13 cellular contexts compared by ENCODE assay signal in genomic region chr20:11379257-11380011, GRCh38.
DNase-seq lines count a peak whose midpoint lies in the region; ATAC-seq and TF ChIP-seq lines count a peak whose summit lies in the region.
"Had no signal": no experiment of that assay in that cellular context is flagged by ENCODE, and none has a peak within 500 bp of the region (broad histone marks: within the 10 kb centered on the region; RNA-seq: fewer than 3 reads in every experiment).

No MANE protein-coding gene starts in this region.

- peak; percentile 88 for DNase-seq in GM23338 (ENCODE audit: low spot score)
- peak; percentile 63 for DNase-seq in NCI-H146 treated with DMSO at 0.1 percent for 48 hours (lab: John Stamatoyannopoulos, UW; ENCODE audit: unreplicated experiment)
- DNase-seq in brain microvascular endothelial cell: peak; percentile 25
- DNase-seq in neural progenitor cell (ENCODE audit: low spot score): peak; percentile 87
- DNase-seq in GM20000 (ENCODE audit: low spot score): no peak
- no peak for DNase-seq in activated T-cell treated with anti-CD3 and anti-CD28 coated beads, Interleukin-2, amount 50 U/mL, for 24 hours
- no peak for DNase-seq in midbrain (lab: John Stamatoyannopoulos, UW)
- DNase-seq: activated B cell treated with CpG ODN at 0.5 μM for 24 hours; CD8-positive, alpha-beta memory T cell; colonic mucosa; gastrocnemius medialis; stimulated activated naive B cell treated with anti-CD40 and anti-IgM and Interleukin-4, amounts not matched to agents 10 μg/mL and 1 μg/mL and 100 μg/mL, for 72 hours had no signal

- H3K27ac Mint-ChIP-seq in GM23338: peak overlapping the region; percentile 60; the same call in 1 of the 2 replicates
- no peak overlapping the region for H3K27ac Mint-ChIP-seq in neural progenitor cell
- H3K27ac Mint-ChIP-seq in activated T-cell treated with anti-CD3 and anti-CD28 coated beads, Interleukin-2, amount 50 U/mL, for 24 hours: no peak overlapping the region
- H3K27ac Mint-ChIP-seq: activated B cell treated with CpG ODN at 0.5 μM for 24 hours; CD8-positive, alpha-beta memory T cell; stimulated activated naive B cell treated with anti-CD40 and anti-IgM and Interleukin-4, amounts not matched to agents 10 μg/mL and 1 μg/mL and 100 μg/mL, for 72 hours had no signal

- H3K4me1 Mint-ChIP-seq in GM23338 (peaks cover 24% of the 10 kb centered on the region), neural progenitor cell (peaks cover 14% of the 10 kb centered on the region)
- no peaks in the 10 kb centered on the region for H3K4me1 Mint-ChIP-seq in activated T-cell treated with anti-CD3 and anti-CD28 coated beads, Interleukin-2, amount 50 U/mL, for 24 hours (ENCODE audit: low read depth)
- H3K4me1 Mint-ChIP-seq: activated B cell treated with CpG ODN at 0.5 μM for 24 hours; CD8-positive, alpha-beta memory T cell; stimulated activated naive B cell treated with anti-CD40 and anti-IgM and Interleukin-4, amounts not matched to agents 10 μg/mL and 1 μg/mL and 100 μg/mL, for 72 hours had no signal

- H3K27me3 ChIP-seq in GM23338 (ENCODE audit: insufficient read depth): no peaks in the 10 kb centered on the region
- H3K27me3 ChIP-seq in brain microvascular endothelial cell (replicated peaks): no peaks in the 10 kb centered on the region
- H3K27me3 ChIP-seq in neural progenitor cell: no peaks in the 10 kb centered on the region
- H3K27me3 ChIP-seq: colonic mucosa, gastrocnemius medialis had no signal

- TF ChIP-seq CTCF in GM23338 (conservative IDR thresholded peaks at IDR 0.05; ENCODE audit: low read depth in 2 of 2): 0 out of 4 replicates have a peak, but pooled peaks of 1 of the 2 experiments have one; percentile 13
- no peak for TF ChIP-seq CTCF in brain microvascular endothelial cell (IDR thresholded peaks at IDR 0.05; ENCODE audit: low read depth, low read length, missing control alignments)
- peak; percentile 4 for TF ChIP-seq CTCF in neural progenitor cell (IDR thresholded peaks at IDR 0.05)
- TF ChIP-seq CTCF in GM20000 (IDR thresholded peaks at IDR 0.05; ENCODE audit: extremely low read depth, missing control alignments): no peak

- no peaks in the 10 kb centered on the region for H3K79me2 ChIP-seq in GM23338 (replicated peaks; ENCODE audit: insufficient read depth)
- H3K79me2 ChIP-seq in neural progenitor cell (ENCODE audit: low read depth): no peaks in the 10 kb centered on the region

- H3K4me1 ChIP-seq in GM23338 (ENCODE audit: insufficient read depth) (peaks cover 22% of the 10 kb centered on the region), neural progenitor cell (peaks cover 28% of the 10 kb centered on the region)
- H3K4me1 ChIP-seq: colonic mucosa, gastrocnemius medialis had no signal

- H3K9me2 ChIP-seq in GM23338 (ENCODE audit: insufficient read depth): peaks cover 17% of the 10 kb centered on the region

- ATAC-seq in GM23338 (peak; percentile 95), HG03025 (IDR thresholded peaks at IDR 0.05; ENCODE audit: low FRiP score, unreplicated experiment) (no peak)
- ATAC-seq: gastrocnemius medialis; stimulated activated naive B cell treated with anti-CD40 and anti-IgM and Interleukin-4, amounts not matched to agents 10 μg/mL and 1 μg/mL and 100 μg/mL, for 72 hours had no signal

- H2AFZ ChIP-seq in GM23338 (peak overlapping the region; percentile 78), neural progenitor cell (replicated peaks) (peak overlapping the region; percentile 83)

- H3K9ac ChIP-seq in neural progenitor cell: no peak overlapping the region

- peaks cover 20% of the 10 kb centered on the region; the same call in 2 of the 3 replicates for H3K9me3 Mint-ChIP-seq in GM23338
- H3K9me3 Mint-ChIP-seq in neural progenitor cell: peaks cover 23% of the 10 kb centered on the region
- H3K9me3 Mint-ChIP-seq in activated T-cell treated with anti-CD3 and anti-CD28 coated beads, Interleukin-2, amount 50 U/mL, for 24 hours: peaks cover 2% of the 10 kb centered on the region

- in situ Hi-C loops in brain microvascular endothelial cell (cut with HindIII; ENCODE audit: low pct_ligation_motif_present, low sequenced_read_pairs): no loop called here

- no peaks in the 10 kb centered on the region for H3F3A ChIP-seq in GM23338 (replicated peaks; ENCODE audit: low read depth)
- peaks cover 5% of the 10 kb centered on the region for H3F3A ChIP-seq in neural progenitor cell (ENCODE audit: low read depth)

- peak overlapping the region; percentile 9; the same call in 1 of the 3 replicates for H3K4me3 Mint-ChIP-seq in GM23338
- H3K4me3 Mint-ChIP-seq in neural progenitor cell: no peak overlapping the region
- no peak overlapping the region for H3K4me3 Mint-ChIP-seq in activated T-cell treated with anti-CD3 and anti-CD28 coated beads, Interleukin-2, amount 50 U/mL, for 24 hours
- H3K4me3 Mint-ChIP-seq: activated B cell treated with CpG ODN at 0.5 μM for 24 hours; CD8-positive, alpha-beta memory T cell; stimulated activated naive B cell treated with anti-CD40 and anti-IgM and Interleukin-4, amounts not matched to agents 10 μg/mL and 1 μg/mL and 100 μg/mL, for 72 hours had no signal

- H4K20me1 ChIP-seq in GM23338 (replicated peaks; ENCODE audit: insufficient read depth): no peaks in the 10 kb centered on the region
- H4K20me1 ChIP-seq in neural progenitor cell (ENCODE audit: low read depth): no peaks in the 10 kb centered on the region

- peak overlapping the region; percentile 36 for H3K4me2 ChIP-seq in GM23338
- peak overlapping the region; percentile 77 for H3K4me2 ChIP-seq in neural progenitor cell

- 0 out of 2 replicates have a peak overlapping the region, but pooled peaks have one; percentile 57 for H3K27ac ChIP-seq in GM23338 (ENCODE audit: low read depth)
- H3K27ac ChIP-seq in brain microvascular endothelial cell: no peak overlapping the region
- H3K27ac ChIP-seq in neural progenitor cell: no peak overlapping the region
- H3K27ac ChIP-seq: colonic mucosa, gastrocnemius medialis had no signal

- no peaks in the 10 kb centered on the region for H3K9me3 ChIP-seq in neural progenitor cell (ENCODE audit: low read depth)
- H3K9me3 ChIP-seq: colonic mucosa, gastrocnemius medialis had no signal

- H3K27me3 Mint-ChIP-seq in GM23338 (ENCODE audit: insufficient read depth, low read depth, poor library complexity) (peaks cover 10% of the 10 kb centered on the region), neural progenitor cell (ENCODE audit: insufficient read depth, low read depth) (peaks cover 3% of the 10 kb centered on the region)
- no peaks in the 10 kb centered on the region for H3K27me3 Mint-ChIP-seq in activated T-cell treated with anti-CD3 and anti-CD28 coated beads, Interleukin-2, amount 50 U/mL, for 24 hours
- H3K27me3 Mint-ChIP-seq: activated B cell treated with CpG ODN at 0.5 μM for 24 hours; CD8-positive, alpha-beta memory T cell; stimulated activated naive B cell treated with anti-CD40 and anti-IgM and Interleukin-4, amounts not matched to agents 10 μg/mL and 1 μg/mL and 100 μg/mL, for 72 hours had no signal

- no peaks in the 10 kb centered on the region for H3K36me3 ChIP-seq in GM23338 (ENCODE audit: insufficient read depth)
- no peaks in the 10 kb centered on the region for H3K36me3 ChIP-seq in brain microvascular endothelial cell (replicated peaks)
- no peaks in the 10 kb centered on the region for H3K36me3 ChIP-seq in neural progenitor cell
- H3K36me3 ChIP-seq: colonic mucosa, gastrocnemius medialis had no signal

- peaks cover 18% of the 10 kb centered on the region; the same call in 2 of the 3 replicates for H3K36me3 Mint-ChIP-seq in GM23338 (ENCODE audit: low read depth)
- H3K36me3 Mint-ChIP-seq in neural progenitor cell: no peaks in the 10 kb centered on the region
- no peaks in the 10 kb centered on the region for H3K36me3 Mint-ChIP-seq in activated T-cell treated with anti-CD3 and anti-CD28 coated beads, Interleukin-2, amount 50 U/mL, for 24 hours (ENCODE audit: low read depth)
- H3K36me3 Mint-ChIP-seq: CD8-positive, alpha-beta memory T cell; stimulated activated naive B cell treated with anti-CD40 and anti-IgM and Interleukin-4, amounts not matched to agents 10 μg/mL and 1 μg/mL and 100 μg/mL, for 72 hours had no signal

- H3K4me3 ChIP-seq in GM23338 (peak overlapping the region; percentile 8; the same call in 1 of the 2 replicates), brain microvascular endothelial cell (ENCODE audit: low read depth, low read length) (no peak overlapping the region), neural progenitor cell (peak overlapping the region; percentile 11)
- H3K4me3 ChIP-seq: colonic mucosa, gastrocnemius medialis had no signal

TF ChIP-seq in GM23338, 12 proteins besides CTCF, POLR2A, EP300 and RAD21 (continues in another document):
- TF ChIP-seq ZNF331 (CRISPR knock-in tag; IDR thresholded peaks at IDR 0.05; ENCODE audit: low read depth) (no peak), CREB1 (CRISPR knock-in tag; IDR thresholded peaks at IDR 0.05; ENCODE audit: low read depth) (peak; percentile 51; the same call in 1 of the 2 replicates), STAT1 (IDR thresholded peaks at IDR 0.05; ENCODE audit: unreplicated experiment) (no peak), POLR2AphosphoS5 (IDR thresholded peaks at IDR 0.05; ENCODE audit: low read depth) (0 out of 2 replicates have a peak, but pooled peaks have one; percentile 22)

Comparison
In these comparisons a context has a peak if more than half of its experiments do, and no peak if none do; other contexts are left out.
1. DNase-seq: peak in GM23338 (single experiment), NCI-H146 treated with DMSO at 0.1 percent for 48 hours (single experiment), brain microvascular endothelial cell (single experiment) and neural progenitor cell (single experiment); none in GM20000 (single experiment), activated T-cell treated with anti-CD3 and anti-CD28 coated beads, Interleukin-2, amount 50 U/mL, for 24 hours (single experiment) and midbrain (single experiment).